Comparison of ENCODE assay signal across 8 cellular contexts in the genomic region with DNA sequence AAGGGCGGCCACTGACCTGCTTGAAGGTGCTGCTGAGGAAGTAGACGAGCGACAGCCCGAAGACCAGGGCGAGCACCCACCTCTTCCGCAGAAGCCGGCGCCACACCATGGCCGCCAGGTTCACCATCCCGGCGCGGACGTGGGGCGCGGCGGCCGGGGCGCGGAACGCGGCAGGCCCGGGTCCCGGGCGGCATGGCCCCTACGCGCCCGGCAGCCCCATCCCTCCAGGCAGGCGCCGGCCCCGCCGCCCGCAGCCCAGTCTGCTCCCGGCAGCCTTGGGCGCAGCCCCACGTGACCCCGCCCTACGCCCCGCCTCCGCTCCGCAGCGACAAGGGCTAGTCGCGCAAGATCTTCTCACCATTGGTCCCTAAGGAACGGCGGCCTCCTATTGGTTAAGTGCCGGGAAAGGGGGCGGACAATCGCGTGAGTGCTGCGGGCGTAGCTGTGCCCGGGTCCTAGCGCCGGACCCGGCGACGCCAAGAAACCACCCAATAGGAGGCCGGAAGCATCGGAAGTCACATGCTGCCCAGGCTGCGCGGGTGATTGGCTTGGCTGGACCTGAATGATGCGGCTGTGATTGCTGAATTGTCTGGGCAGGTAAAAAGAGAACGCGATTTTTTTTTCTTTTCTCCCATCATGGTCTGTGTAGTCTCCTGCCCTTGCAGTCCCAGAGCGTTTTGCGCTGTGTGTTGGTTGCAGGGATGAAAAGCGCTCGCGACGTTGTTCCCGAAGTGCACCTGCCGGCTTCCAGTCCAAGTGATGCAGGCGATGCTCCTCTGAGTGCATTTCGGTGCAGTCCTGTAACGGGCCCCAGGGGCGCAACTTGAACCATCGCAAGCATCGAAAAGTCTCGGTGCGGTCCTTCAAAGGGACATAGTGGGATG. TPM values are rescaled to one million over a fixed set of nuclear protein-coding genes. Genes with fewer than 3 reads are reported as not detected.
DNase-seq lines count a peak whose midpoint lies in the region; TF ChIP-seq lines count a peak whose summit lies in the region.

A gene with protein sequence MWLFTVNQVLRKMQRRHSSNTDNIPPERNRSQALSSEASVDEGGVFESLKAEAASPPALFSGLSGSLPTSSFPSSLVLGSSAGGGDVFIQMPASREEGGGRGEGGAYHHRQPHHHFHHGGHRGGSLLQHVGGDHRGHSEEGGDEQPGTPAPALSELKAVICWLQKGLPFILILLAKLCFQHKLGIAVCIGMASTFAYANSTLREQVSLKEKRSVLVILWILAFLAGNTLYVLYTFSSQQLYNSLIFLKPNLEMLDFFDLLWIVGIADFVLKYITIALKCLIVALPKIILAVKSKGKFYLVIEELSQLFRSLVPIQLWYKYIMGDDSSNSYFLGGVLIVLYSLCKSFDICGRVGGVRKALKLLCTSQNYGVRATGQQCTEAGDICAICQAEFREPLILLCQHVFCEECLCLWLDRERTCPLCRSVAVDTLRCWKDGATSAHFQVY (plus strand): TSS at position 542 of the 884 bp plus-strand sequence. CDS start 2,183 bp downstream, outside the sequence.
A gene with protein sequence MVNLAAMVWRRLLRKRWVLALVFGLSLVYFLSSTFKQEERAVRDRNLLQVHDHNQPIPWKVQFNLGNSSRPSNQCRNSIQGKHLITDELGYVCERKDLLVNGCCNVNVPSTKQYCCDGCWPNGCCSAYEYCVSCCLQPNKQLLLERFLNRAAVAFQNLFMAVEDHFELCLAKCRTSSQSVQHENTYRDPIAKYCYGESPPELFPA (minus strand): TSS at position 296 of the 884 bp plus-strand sequence. CDS start 169 bp downstream, at position 127.

- CTCF ChIA-PET in HEK293T (lab: Yijun Ruan, JAX) = no interaction called here
- CTCF ChIA-PET in activated naive CD4-positive, alpha-beta T cell treated with anti-CD3 and anti-CD28 coated beads, Interleukin-2, amount 10 ng/mL, durations not matched to agents 7 days and 5 days (lab: Charles Lee) = no interaction called here

- DNase-seq in GM04504 (ENCODE audit: low read depth) = peak; percentile 99
- DNase-seq in HEK293T (ENCODE audit: extremely low spot score) = peak; percentile 99
- DNase-seq in MV-4-11 (lab: John Stamatoyannopoulos, UW) = peak; percentile 98
- DNase-seq in SK-MEL-5 (ENCODE audit: low read depth, low spot score) = peak; percentile 99
- DNase-seq in activated naive CD4-positive, alpha-beta T cell treated with anti-CD3 and anti-CD28 coated beads, Interleukin-2, amount 10 ng/mL, durations not matched to agents 7 days and 5 days = peak; percentile 99
- DNase-seq in globus pallidus (ENCODE audit: low spot score) = peak; percentile 99
- peak; percentile 86 to 100 (median 99) for DNase-seq in nucleus accumbens (lab: John Stamatoyannopoulos, UW)

- no peak within 1 kb of the TSS for H3K27ac ChIP-seq in temporal lobe (ENCODE audit: low read depth, low read length)

- H3K27me3 Mint-ChIP-seq in activated naive CD4-positive, alpha-beta T cell treated with anti-CD3 and anti-CD28 coated beads, Interleukin-2, amount 10 ng/mL, durations not matched to agents 7 days and 5 days = no peaks in the 10 kb centered on the region

- no peaks in the 10 kb centered on the region for H3K9me3 Mint-ChIP-seq in activated naive CD4-positive, alpha-beta T cell treated with anti-CD3 and anti-CD28 coated beads, Interleukin-2, amount 10 ng/mL, durations not matched to agents 7 days and 5 days

- peaks cover 38% of the 10 kb centered on the region for H3K4me1 Mint-ChIP-seq in activated naive CD4-positive, alpha-beta T cell treated with anti-CD3 and anti-CD28 coated beads, Interleukin-2, amount 10 ng/mL, durations not matched to agents 7 days and 5 days

- in situ Hi-C loops in SK-MEL-5 (cut with HindIII; ENCODE audit: low pct_unique_long_range_greater_than_20kb, low sequenced_read_pairs) = no loop called here

- peaks cover 15% of the 10 kb centered on the region for H3K36me3 Mint-ChIP-seq in activated naive CD4-positive, alpha-beta T cell treated with anti-CD3 and anti-CD28 coated beads, Interleukin-2, amount 10 ng/mL, durations not matched to agents 7 days and 5 days

- peak within 1 kb of the TSS; percentile 84 for H3K4me3 Mint-ChIP-seq in activated naive CD4-positive, alpha-beta T cell treated with anti-CD3 and anti-CD28 coated beads, Interleukin-2, amount 10 ng/mL, durations not matched to agents 7 days and 5 days

- POLR2A ChIA-PET in HEK293T (lab: Yijun Ruan, JAX) = no interaction called here

- peak within 1 kb of the TSS; percentile 86 for H3K27ac Mint-ChIP-seq in activated naive CD4-positive, alpha-beta T cell treated with anti-CD3 and anti-CD28 coated beads, Interleukin-2, amount 10 ng/mL, durations not matched to agents 7 days and 5 days

TF ChIP-seq in HEK293T, 16 proteins besides CTCF, POLR2A, EP300 and RAD21:
- TF ChIP-seq L3MBTL2 (conservative IDR thresholded peaks at IDR 0.05) = peak; percentile 73
- TF ChIP-seq TARDBP (IDR thresholded peaks at IDR 0.05) = no peak
- no peak for TF ChIP-seq SUZ12 (IDR thresholded peaks at IDR 0.05)
- TF ChIP-seq CTBP1 (IDR thresholded peaks at IDR 0.05; ENCODE audit: borderline replicate concordance) = peak; percentile 91
- TF ChIP-seq, protein P1, sequence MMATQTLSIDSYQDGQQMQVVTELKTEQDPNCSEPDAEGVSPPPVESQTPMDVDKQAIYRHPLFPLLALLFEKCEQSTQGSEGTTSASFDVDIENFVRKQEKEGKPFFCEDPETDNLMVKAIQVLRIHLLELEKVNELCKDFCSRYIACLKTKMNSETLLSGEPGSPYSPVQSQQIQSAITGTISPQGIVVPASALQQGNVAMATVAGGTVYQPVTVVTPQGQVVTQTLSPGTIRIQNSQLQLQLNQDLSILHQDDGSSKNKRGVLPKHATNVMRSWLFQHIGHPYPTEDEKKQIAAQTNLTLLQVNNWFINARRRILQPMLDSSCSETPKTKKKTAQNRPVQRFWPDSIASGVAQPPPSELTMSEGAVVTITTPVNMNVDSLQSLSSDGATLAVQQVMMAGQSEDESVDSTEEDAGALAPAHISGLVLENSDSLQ (IDR thresholded peaks at IDR 0.05) = peak; percentile 72
- TF ChIP-seq ARNT (IDR thresholded peaks at IDR 0.05) = peak; percentile 50; the same call in 1 of the 2 replicates
- TF ChIP-seq FOXM1 (IDR thresholded peaks at IDR 0.05; ENCODE audit: borderline replicate concordance) = peak; percentile 98
TF ChIP-seq in HEK293T: peak in this region for 5.

RNA-seq across cellular contexts. Expression of the first gene that starts in this region (rescaled TPM):
- 2.3 and 3.3 TPM in 2 replicates for total RNA-seq in SK-MEL-5 (2014; rRNA removed; shearing (Covaris generic))
- 3.7 and 4.2 TPM in 2 replicates for polyA plus RNA-seq in SK-MEL-5 (2015; cell fraction: cytosol; rRNA removed)
- 3.0 and 3.2 TPM in 2 replicates for polyA plus RNA-seq in SK-MEL-5 (2015; cell fraction: nucleus; rRNA removed)
- 26.1 TPM for total RNA-seq in temporal lobe

RNA-seq across cellular contexts. Expression of the second gene that starts in this region (rescaled TPM):
- total RNA-seq in SK-MEL-5 (2014; rRNA removed; shearing (Covaris generic)) = 45.4 and 60.6 TPM in 2 replicates
- 44.7 and 51.4 TPM in 2 replicates for polyA plus RNA-seq in SK-MEL-5 (2015; cell fraction: cytosol; rRNA removed)
- 7.6 and 25.0 TPM in 2 replicates for polyA plus RNA-seq in SK-MEL-5 (2015; cell fraction: nucleus; rRNA removed)
- total RNA-seq in temporal lobe = 23.1 TPM
